15 cellular contexts compared by ENCODE assay signal in genomic region chr13:24050796-24051715, GRCh38.
DNase-seq lines count a peak whose midpoint lies in the region; ATAC-seq, FAIRE-seq and TF ChIP-seq lines count a peak whose summit lies in the region.
"Had no signal": no experiment of that assay in that cellular context is flagged by ENCODE, and none has a peak within 500 bp of the region (broad histone marks: within the 10 kb centered on the region; RNA-seq: fewer than 3 reads in every experiment).

No MANE protein-coding gene starts in this region.

- no peak overlapping the region for H4K91ac ChIP-seq in trophoblast cell (ENCODE audit: low read depth, low read length)

- no peak for ATAC-seq in HG03521 (IDR thresholded peaks at IDR 0.05; ENCODE audit: unreplicated experiment)

- H3K27me3 ChIP-seq in GM23248 (replicated peaks; ENCODE audit: insufficient read depth), result no peaks in the 10 kb centered on the region
- H3K27me3 ChIP-seq in PC-9 (ENCODE audit: insufficient read depth, low read depth), result no peaks in the 10 kb centered on the region
- H3K27me3 ChIP-seq in esophagus muscularis mucosa, result no peaks in the 10 kb centered on the region
- no peaks in the 10 kb centered on the region for H3K27me3 ChIP-seq in trophoblast cell (ENCODE audit: insufficient read depth, low read length)
- H3K27me3 ChIP-seq in testis, result no peaks in the 10 kb centered on the region
- H3K27me3 ChIP-seq: BLaER1 treated with 17β-estradiol and CSF1 and Interleukin-3, amounts not matched to agents 10 nM and 100 nM had no signal

- BruUV-seq in PC-9 (replicated peaks; lab: Mats Ljungman, UMichigan), result no TSS peak

- peak overlapping the region; percentile 88 for H3K4me2 ChIP-seq in GM23248 (ENCODE audit: unreplicated experiment)
- peak overlapping the region; percentile 27; the same call in 1 of the 2 replicates for H3K4me2 ChIP-seq in PC-9
- no peak overlapping the region for H3K4me2 ChIP-seq in trophoblast cell (ENCODE audit: low read length)

- no peak for TF ChIP-seq EP300 in esophagus muscularis mucosa (IDR thresholded peaks at IDR 0.05)

- H3K9ac ChIP-seq in GM23248 (no peak overlapping the region), trophoblast cell (ENCODE audit: low read length) (no peak overlapping the region)
- H3K9ac ChIP-seq: BLaER1 treated with 17β-estradiol and CSF1 and Interleukin-3, amounts not matched to agents 10 nM and 100 nM had no signal

- no peak overlapping the region for H2BK12ac ChIP-seq in trophoblast cell (ENCODE audit: low read length)

- no peak overlapping the region for H3K14ac ChIP-seq in trophoblast cell (ENCODE audit: low read length)

- peaks cover 19% of the 10 kb centered on the region for H3K4me1 ChIP-seq in GM23248 (ENCODE audit: insufficient read depth)
- H3K4me1 ChIP-seq in PC-9 (replicated peaks; ENCODE audit: insufficient read depth), result peaks cover 14% of the 10 kb centered on the region
- H3K4me1 ChIP-seq in esophagus muscularis mucosa, result peaks cover 15 to 42% (median 36%) of the 10 kb centered on the region in 4 donors
- peaks cover 0 to 3% of the 10 kb centered on the region in 2 experiments for H3K4me1 ChIP-seq in trophoblast cell (ENCODE audit: control insufficient read depth in 1 of 2, insufficient read depth in 2 of 2, low read length in 2 of 2)
- no peaks in the 10 kb centered on the region for H3K4me1 ChIP-seq in testis

- in situ Hi-C loops in GM23248 (cut with MboI), result no loop called here

- no peak for FAIRE-seq in GM12892 (lab: Jason Lieb, UNC)

- H3F3A ChIP-seq in GM23248 (ENCODE audit: insufficient read depth), result peaks cover 12% of the 10 kb centered on the region
- no peaks in the 10 kb centered on the region for H3F3A ChIP-seq in PC-9 (ENCODE audit: insufficient read depth, low read depth)

- H3K23ac ChIP-seq in trophoblast cell (ENCODE audit: low read length), result no peak overlapping the region

- no peak overlapping the region for H3K4ac ChIP-seq in trophoblast cell (ENCODE audit: low read depth, low read length)

- TF ChIP-seq CTCF in PC-9 (conservative IDR thresholded peaks at IDR 0.05) (no peak), esophagus muscularis mucosa (IDR thresholded peaks at IDR 0.05) (no peak), testis (IDR thresholded peaks at IDR 0.05) (no peak)

- H3K4me3 ChIP-seq in GM23248 (peak overlapping the region; percentile 64; the same call in 1 of the 2 replicates), PC-9 (no peak overlapping the region), esophagus muscularis mucosa (no peak overlapping the region), trophoblast cell (ENCODE audit: low read depth, low read length) (no peak overlapping the region), testis (no peak overlapping the region)
- H3K4me3 ChIP-seq: BLaER1 treated with 17β-estradiol and CSF1 and Interleukin-3, amounts not matched to agents 10 nM and 100 nM; coronary artery had no signal

- H2AK5ac ChIP-seq in trophoblast cell (ENCODE audit: low read length), result no peak overlapping the region

- CTCF ChIA-PET in PC-9 (lab: Charles Lee), result no interaction called here

- H3K79me2 ChIP-seq in GM23248 (ENCODE audit: insufficient read depth), result no peaks in the 10 kb centered on the region
- no peaks in the 10 kb centered on the region for H3K79me2 ChIP-seq in PC-9 (ENCODE audit: low read depth)
- H3K79me2 ChIP-seq in trophoblast cell (ENCODE audit: control insufficient read depth, insufficient read depth, low read length, poor library complexity), result no peaks in the 10 kb centered on the region

- H3K79me1 ChIP-seq in trophoblast cell (ENCODE audit: low read length), result no peaks in the 10 kb centered on the region

- no peak overlapping the region for H4K8ac ChIP-seq in trophoblast cell (ENCODE audit: low read depth, low read length)

- H2BK120ac ChIP-seq in trophoblast cell (ENCODE audit: insufficient read depth, low read length, poor library complexity), result no peak overlapping the region

- H2AFZ ChIP-seq in GM23248 (no peak overlapping the region), PC-9 (no peak overlapping the region), trophoblast cell (ENCODE audit: insufficient read depth, low read length, poor library complexity) (no peak overlapping the region)

- H3K27ac ChIP-seq in GM23248 (peak overlapping the region; percentile 59), PC-9 (no peak overlapping the region), esophagus muscularis mucosa (replicated peaks in 1 of 4) (peak overlapping the region in 3 of 4 donors; percentile 5 to 66 (median 57)), trophoblast cell (ENCODE audit: low read depth, low read length) (no peak overlapping the region), testis (no peak overlapping the region)
- H3K27ac ChIP-seq: BLaER1 treated with 17β-estradiol and CSF1 and Interleukin-3, amounts not matched to agents 10 nM and 100 nM had no signal

- H3K36me3 ChIP-seq in GM23248 (ENCODE audit: low read depth) (no peaks in the 10 kb centered on the region), PC-9 (ENCODE audit: low read depth) (no peaks in the 10 kb centered on the region), esophagus muscularis mucosa (no peaks in the 10 kb centered on the region), trophoblast cell (ENCODE audit: control insufficient read depth in 1 of 2, insufficient read depth in 2 of 2, low read length in 2 of 2) (no peaks in the 10 kb centered on the region), testis (ENCODE audit: low read depth, missing control alignments) (no peaks in the 10 kb centered on the region)
- H3K36me3 ChIP-seq: BLaER1 treated with 17β-estradiol and CSF1 and Interleukin-3, amounts not matched to agents 10 nM and 100 nM had no signal

- 76 to 85% methylated on average over 9 to 10 of the region's 10 CpGs for WGBS in GM23248 (ENCODE audit: low coverage in 1 of 2, low lambda C conversion rate in 2 of 2, missing lambda C conversion rate in 2 of 2), 2 experiments
- WGBS in esophagus muscularis mucosa, result 84% methylated on average over 8 of the region's 10 CpGs
- WGBS in trophoblast cell (ENCODE audit: extremely low coverage, insufficient coverage, insufficient read length), result no CpG with 5 or more reads among the region's 10 CpGs
- 87 to 91% methylated on average over 10 of the region's 10 CpGs for WGBS in testis, 2 donors

- H3K9me3 ChIP-seq in GM23248 (ENCODE audit: low read depth) (no peaks in the 10 kb centered on the region), PC-9 (ENCODE audit: insufficient read depth, low read depth) (peaks cover 13% of the 10 kb centered on the region; the same call in 1 of the 2 replicates), esophagus muscularis mucosa (peaks cover 0 to 4% (median 0%) of the 10 kb centered on the region in 4 donors), trophoblast cell (ENCODE audit: insufficient read depth, low read depth, low read length) (no peaks in the 10 kb centered on the region), testis (no peaks in the 10 kb centered on the region)

- intact Hi-C loops in PC-9 (cut with micrococcal nuclease; ENCODE audit: unreplicated experiment), result loop anchor here (5.0 kb wide), 1 partner anchor 34 kb away; no protein-coding TSS in a partner anchor
- intact Hi-C loops in esophagus muscularis mucosa (cut with DNase I), result loop anchor here (10.0 kb wide), 2 partner anchors 104 to 174 kb away; no protein-coding TSS in a partner anchor
- intact Hi-C loops in testis (cut with DNase I; ENCODE audit: low total_unique reads), result loop anchor here (10.0 kb wide), 1 partner anchor 174 kb away; no protein-coding TSS in a partner anchor

- DNase-seq in GM23248, result no peak
- no peak for DNase-seq in PC-9
- no peak for DNase-seq in esophagus muscularis mucosa (ENCODE audit: extremely low spot score)
- DNase-seq in trophoblast cell, result peak; percentile 62 to 89
- no peak for DNase-seq in GM12892 (ENCODE audit: insufficient read length)
- no peak for DNase-seq in AG08395 (ENCODE audit: low spot score)
- DNase-seq in testis, result no peak
- DNase-seq: activated CD4-positive, CD25-positive, alpha-beta regulatory T cell; activated naive CD8-positive, alpha-beta T cell treated with anti-CD3 and anti-CD28 coated beads for 36 hours; GOT3; Kasumi-1; NCI-H2081 treated with DMSO at 0.1 percent for 48 hours had no signal

- H3K18ac ChIP-seq in trophoblast cell (ENCODE audit: low read length), result no peak overlapping the region

- H4K12ac ChIP-seq in trophoblast cell (ENCODE audit: low read depth, low read length), result no peak overlapping the region

- POLR2A ChIA-PET in PC-9 (lab: Charles Lee; ENCODE audit: unreplicated experiment), result no interaction called here

- TF ChIP-seq POLR2A in esophagus muscularis mucosa (IDR thresholded peaks at IDR 0.05; ENCODE audit: low read depth) (no peak), GM12892 (IDR thresholded peaks at IDR 0.05; ENCODE audit: low read depth, low read length) (no peak), testis (IDR thresholded peaks at IDR 0.05) (no peak)

- H3K9me2 ChIP-seq in GM23248 (ENCODE audit: insufficient read depth) (no peaks in the 10 kb centered on the region), PC-9 (ENCODE audit: insufficient read depth) (no peaks in the 10 kb centered on the region)

- no peak overlapping the region for H2BK5ac ChIP-seq in trophoblast cell (ENCODE audit: low read depth, low read length, poor library complexity)

- no peaks in the 10 kb centered on the region for H4K20me1 ChIP-seq in GM23248 (ENCODE audit: insufficient read depth)
- no peaks in the 10 kb centered on the region for H4K20me1 ChIP-seq in PC-9 (ENCODE audit: insufficient read depth)
- H4K20me1 ChIP-seq: BLaER1 treated with 17β-estradiol and CSF1 and Interleukin-3, amounts not matched to agents 10 nM and 100 nM had no signal

Comparison
In these comparisons a context has a peak if more than half of its experiments do, and no peak if none do; other contexts are left out.
1. DNase-seq: peak in trophoblast cell (2 of 2); none in GM23248 (single experiment), PC-9 (0 of 2), esophagus muscularis mucosa (single experiment), GM12892 (single experiment), AG08395 (single experiment) and testis (single experiment).
2. H3K27ac ChIP-seq: peak in GM23248 (single experiment) and esophagus muscularis mucosa (3 of 4); none in PC-9 (single experiment), trophoblast cell (single experiment) and testis (0 of 2).